8 cellular contexts compared by ENCODE assay signal in genomic region chr1:155308493-155309422, GRCh38. TPM values are rescaled to one million over a fixed set of nuclear protein-coding genes. Genes with fewer than 3 reads are reported as not detected.
DNase-seq lines count a peak whose midpoint lies in the region; ATAC-seq and TF ChIP-seq lines count a peak whose summit lies in the region.

Gene FDPS, plus strand, starts transcription at chr1:155308866. Its CDS starts 924 bp downstream, at chr1:155309790.

- H3K9me3 Mint-ChIP-seq in immature natural killer cell, result peaks cover 0 to 1% (median 0%) of the 10 kb centered on the region in 6 donors

- no peaks in the 10 kb centered on the region for H3K9me3 ChIP-seq in spleen

- peaks cover 32 to 35% of the 10 kb centered on the region in 2 donors for H3K4me1 Mint-ChIP-seq in immature natural killer cell

- peak in 8 of 11 experiments; percentile 21 to 64 (median 47) for TF ChIP-seq CTCF in spleen (IDR thresholded peaks at IDR 0.05 in 8 of 11, conservative IDR thresholded peaks at IDR 0.05 in 3 of 11)

- peak within 1 kb of the TSS; percentile 56 to 82 (median 68) for H3K4me3 ChIP-seq in spleen

- peaks cover 0 to 5% (median 0%) of the 10 kb centered on the region in 3 donors for H3K36me3 Mint-ChIP-seq in immature natural killer cell

- peak within 1 kb of the TSS; percentile 78 to 94 (median 90) for H3K27ac ChIP-seq in spleen

- H3K4me3 Mint-ChIP-seq in immature natural killer cell, result peak within 1 kb of the TSS; percentile 96 to 98 (median 97)

- ATAC-seq in GM19023 (IDR thresholded peaks at IDR 0.05; ENCODE audit: unreplicated experiment) (peak; percentile 96), HG03280 (IDR thresholded peaks at IDR 0.05; ENCODE audit: unreplicated experiment) (peak; percentile 94)

- DNase-seq in AG08396 (ENCODE audit: low spot score) (peak; percentile 97), NCI-H345 treated with DMSO at 0.1 percent for 48 hours (lab: John Stamatoyannopoulos, UW; ENCODE audit: unreplicated experiment) (peak; percentile 100), immature natural killer cell (peak; percentile 96 to 97 (median 96)), spleen (peak; percentile 99)
- DNase-seq in activated CD4-positive, CD25-positive, alpha-beta regulatory T cell (lab: John Stamatoyannopoulos, UW), result peak; percentile 87 to 92 (median 90)
- DNase-seq in central memory CD4-positive, alpha-beta T cell, result peak; percentile 98

- H3K4me1 ChIP-seq in spleen, result peaks cover 12 to 45% (median 30%) of the 10 kb centered on the region in 6 donors

- peak within 1 kb of the TSS; percentile 96 to 100 (median 98) for H3K27ac Mint-ChIP-seq in immature natural killer cell

- intact Hi-C loops in spleen (cut with DNase I; ENCODE audit: low total_unique reads), result no loop called here

- H3K27me3 ChIP-seq in spleen (replicated peaks in 1 of 7), result no peaks in the 10 kb centered on the region

- H3K36me3 ChIP-seq in spleen, result peaks cover 0 to 38% (median 8%) of the 10 kb centered on the region in 6 donors

- WGBS in spleen, 5 donors, result 0 to 1% (median 0%) methylated on average over 49 to 51 of the region's 51 CpGs

- H3K27me3 Mint-ChIP-seq in immature natural killer cell (ENCODE audit: low read depth in 3 of 3), result peaks cover 5 to 12% (median 6%) of the 10 kb centered on the region in 3 donors

- TF ChIP-seq POLR2A in spleen (IDR thresholded peaks at IDR 0.05), result peak in 2 of 3 donors; percentile 29 to 43

RNA-seq across cellular contexts. Expression of gene FDPS, which starts in this region (rescaled TPM):
- polyA plus RNA-seq in immature natural killer cell (100 to 1,000 TPM; 173 to 279 (median 206) TPM), spleen (100 to 1,000 TPM; 111 to 134 (median 130) TPM)
- 100 to 1,000 TPM in 2 of 7 donors, 10 to 100 TPM in 5; 84.5 to 118 (median 94.5) TPM for total RNA-seq in spleen

Comparison
In these comparisons a context has a peak if more than half of its experiments do, and no peak if none do; other contexts are left out.
1. Peak in every context shown above with its lines: DNase-seq, ATAC-seq, H3K4me3 ChIP-seq and H3K27ac ChIP-seq.